ENCODE assay signal across 1 cellular context in genomic region chr5:171651102-171651501, GRCh38.
TF ChIP-seq lines count a peak whose summit lies in the region.

No MANE protein-coding gene starts in this region.

TF ChIP-seq in H1, 55 proteins besides CTCF, POLR2A, EP300 and RAD21 (continued from another document):
- TF ChIP-seq CHD7 (IDR thresholded peaks at IDR 0.05; ENCODE audit: insufficient replicate concordance, low read length) (peak; percentile 80), TEAD4 (IDR thresholded peaks at IDR 0.05; ENCODE audit: low read depth, low read length) (no peak), GTF2F1 (IDR thresholded peaks at IDR 0.05; ENCODE audit: borderline replicate concordance, low read depth, low read length) (no peak), GABPA (IDR thresholded peaks at IDR 0.05; ENCODE audit: borderline replicate concordance, insufficient read depth, low read length) (no peak), E2F6 (IDR thresholded peaks at IDR 0.05) (no peak), ZNF274 (IDR thresholded peaks at IDR 0.05; ENCODE audit: borderline replicate concordance, extremely low read depth, low read length) (no peak)
